1 cellular context compared by ENCODE assay signal in genomic region chr1:7104053-7104738, GRCh38.
TF ChIP-seq lines count a peak whose summit lies in the region.

No MANE protein-coding gene starts in this region.

TF ChIP-seq in K562, 482 proteins besides CTCF, POLR2A, EP300 and RAD21 (continued from another document):
- TF ChIP-seq ZFP91 (CRISPR knock-in tag; IDR thresholded peaks at IDR 0.05) (no peak), HLTF (IDR thresholded peaks at IDR 0.05) (0 out of 2 replicates have a peak, but pooled peaks have one; percentile 29), ARHGAP35 (IDR thresholded peaks at IDR 0.05; ENCODE audit: partially characterized antibody) (peak; percentile 31), ZNF384 (IDR thresholded peaks at IDR 0.05; ENCODE audit: low read depth, low read length) (no peak), PHF20 (IDR thresholded peaks at IDR 0.05; ENCODE audit: partially characterized antibody) (peak; percentile 61), ELF4 (CRISPR knock-in tag; IDR thresholded peaks at IDR 0.05) (0 out of 2 replicates have a peak, but pooled peaks have one; percentile 15)
